In the genomic region with DNA sequence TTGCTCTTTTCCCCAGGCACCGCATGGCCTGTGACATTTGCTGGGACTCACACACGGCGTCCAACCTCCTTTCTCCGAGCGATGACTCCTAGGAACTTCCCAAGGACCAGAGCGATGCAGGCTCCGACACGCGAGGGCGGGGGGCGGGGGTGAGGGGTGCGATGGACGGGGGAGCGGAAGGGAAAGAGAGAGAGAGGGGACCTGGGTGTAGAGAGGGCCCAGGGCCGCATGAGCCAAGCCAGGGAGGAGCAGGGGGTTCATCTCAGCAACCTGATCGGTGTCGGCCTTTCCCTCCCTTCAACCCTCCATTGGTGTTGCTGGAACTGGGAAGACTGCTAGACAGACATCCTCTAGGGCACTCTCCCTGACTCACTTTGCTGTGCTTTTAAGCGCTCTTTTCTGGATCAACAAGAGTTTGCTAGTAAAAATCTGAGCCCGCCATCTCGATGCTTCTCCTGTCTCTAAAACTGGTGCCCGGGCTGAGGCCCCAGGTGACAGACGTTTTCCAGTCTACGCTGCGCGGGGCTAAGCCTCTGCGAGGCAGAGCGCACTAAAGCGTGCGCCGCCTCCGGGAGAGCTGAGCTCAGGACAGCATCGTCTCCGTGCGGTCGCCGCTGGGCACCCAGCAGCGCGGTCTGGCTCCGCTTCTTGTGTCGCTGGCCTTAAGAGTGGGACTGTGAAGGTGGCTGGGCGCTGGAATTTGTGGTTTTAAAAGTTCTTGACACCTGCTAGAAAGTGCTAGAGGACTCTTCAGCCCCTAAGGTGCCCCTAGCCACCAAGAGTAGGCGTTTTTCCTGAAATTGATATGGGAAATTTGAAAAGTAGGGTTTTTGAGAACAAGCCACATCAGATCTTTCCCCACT, we compare ENCODE assay signal across 8 cellular contexts. TPM values are rescaled to one million over a fixed set of nuclear protein-coding genes. Genes with fewer than 3 reads are reported as not detected.
DNase-seq lines count a peak whose midpoint lies in the region; ATAC-seq and TF ChIP-seq lines count a peak whose summit lies in the region.

No MANE protein-coding gene starts in this region.

- peak overlapping the region; percentile 8 for H3K4me3 ChIP-seq in right cardiac atrium (ENCODE audit: low read length)

- WGBS in right cardiac atrium, result 13% methylated on average over 42 of the region's 42 CpGs

- ATAC-seq in GM21786 (IDR thresholded peaks at IDR 0.05; ENCODE audit: unreplicated experiment) (peak; percentile 32), right cardiac atrium (peak; percentile 66 to 67)

- peaks cover 98% of the 10 kb centered on the region for H3K27me3 Mint-ChIP-seq in activated T-cell treated with anti-CD3 and anti-CD28 coated beads, Interleukin-2, amount 50 U/mL, for 24 hours

- no peaks in the 10 kb centered on the region for H3K9me3 Mint-ChIP-seq in activated T-cell treated with anti-CD3 and anti-CD28 coated beads, Interleukin-2, amount 50 U/mL, for 24 hours

- peaks cover 30% of the 10 kb centered on the region for H3K4me1 Mint-ChIP-seq in activated T-cell treated with anti-CD3 and anti-CD28 coated beads, Interleukin-2, amount 50 U/mL, for 24 hours (ENCODE audit: low read depth)

- DNase-seq in activated T-cell treated with anti-CD3 and anti-CD28 coated beads, Interleukin-2, amount 50 U/mL, for 24 hours, result peak; percentile 47
- peak; percentile 15 to 58 (median 40) for DNase-seq in right cardiac atrium
- peak; percentile 67 for DNase-seq in stimulated activated CD4-positive, alpha-beta T cell treated with anti-CD3 and anti-CD28 coated beads, Interleukin-15, amount 100 ng/mL, for 24 hours
- no peak for DNase-seq in GM19240 (ENCODE audit: insufficient read length, low spot score)
- no peak for DNase-seq in GM10266 (ENCODE audit: extremely low spot score)
- no peak for DNase-seq in foreskin melanocyte
- DNase-seq in DMS79 treated with DMSO at 0.1 percent for 48 hours (lab: John Stamatoyannopoulos, UW), result no peak

- H3K36me3 Mint-ChIP-seq in activated T-cell treated with anti-CD3 and anti-CD28 coated beads, Interleukin-2, amount 50 U/mL, for 24 hours (ENCODE audit: low read depth), result peaks cover 2% of the 10 kb centered on the region

- no peak overlapping the region for H3K27ac Mint-ChIP-seq in activated T-cell treated with anti-CD3 and anti-CD28 coated beads, Interleukin-2, amount 50 U/mL, for 24 hours

- no peaks in the 10 kb centered on the region for H3K27me3 ChIP-seq in right cardiac atrium (ENCODE audit: control insufficient read depth, insufficient read depth)

- H3K4me1 ChIP-seq in right cardiac atrium (ENCODE audit: control insufficient read depth, insufficient read depth, low read length), result no peaks in the 10 kb centered on the region

- no peak overlapping the region for H3K27ac ChIP-seq in right cardiac atrium (ENCODE audit: low read length)

- TF ChIP-seq CTCF in GM10266 (IDR thresholded peaks at IDR 0.05; ENCODE audit: control insufficient read depth, insufficient read depth, low read depth, missing control alignments), result no peak

- intact Hi-C loops in right cardiac atrium (cut with DNase I), result no loop called here

- peak overlapping the region; percentile 56 for H3K4me3 Mint-ChIP-seq in activated T-cell treated with anti-CD3 and anti-CD28 coated beads, Interleukin-2, amount 50 U/mL, for 24 hours

- H3K9me3 ChIP-seq in right cardiac atrium (ENCODE audit: control insufficient read depth, low read length), result no peaks in the 10 kb centered on the region

RNA-seq across cellular contexts. Expression of a gene that starts 1.0 kb away (rescaled TPM):
- 1 to 10 TPM; 2.3 to 4.7 (median 2.6) TPM for total RNA-seq in right cardiac atrium
- polyA plus RNA-seq in right cardiac atrium, result 3.9 TPM

RNA-seq across cellular contexts. Expression of a gene that starts 21.6 kb away (rescaled TPM):
- total RNA-seq in right cardiac atrium, result 10 to 100 TPM; 13.0 to 14.8 (median 14.1) TPM
- 4.5 TPM for polyA plus RNA-seq in right cardiac atrium

Comparison
In these comparisons a context has a peak if more than half of its experiments do, and no peak if none do; other contexts are left out.
1. DNase-seq: peak in activated T-cell treated with anti-CD3 and anti-CD28 coated beads, Interleukin-2, amount 50 U/mL, for 24 hours (single experiment), right cardiac atrium (3 of 3) and stimulated activated CD4-positive, alpha-beta T cell treated with anti-CD3 and anti-CD28 coated beads, Interleukin-15, amount 100 ng/mL, for 24 hours (single experiment); none in GM19240 (single experiment), GM10266 (single experiment), foreskin melanocyte (single experiment) and DMS79 treated with DMSO at 0.1 percent for 48 hours (single experiment).